ENCODE assay signal across 25 cellular contexts in genomic region chr7:25633420-25633819, GRCh38.
A peak's percentile ranks its signal among the peaks of the same experiment; 100 is the strongest.
DNase-seq lines count a peak whose midpoint lies in the region; ATAC-seq and TF ChIP-seq lines count a peak whose summit lies in the region.
"Had no signal": no experiment of that assay in that cellular context is flagged by ENCODE, and none has a peak within 500 bp of the region (broad histone marks: within the 10 kb centered on the region; RNA-seq: fewer than 3 reads in every experiment).

No MANE protein-coding gene starts in this region.

- TF ChIP-seq EP300 in sigmoid colon (IDR thresholded peaks at IDR 0.05) = peak in 3 of 4 donors; percentile 32 to 83 (median 81)

- no peaks in the 10 kb centered on the region for H3K9me3 Mint-ChIP-seq in CD4-positive, alpha-beta T cell

- H3K36me3 Mint-ChIP-seq in CD4-positive, alpha-beta T cell (ENCODE audit: low read depth) = no peaks in the 10 kb centered on the region
- H3K36me3 Mint-ChIP-seq: CD4-positive, alpha-beta memory T cell had no signal

- POLR2A ChIA-PET in CD4-positive, alpha-beta T cell (lab: Charles Lee) = no interaction called here

- TF ChIP-seq CTCF in BE2C (IDR thresholded peaks at IDR 0.05; ENCODE audit: low read depth, low read length) (no peak), sigmoid colon (IDR thresholded peaks at IDR 0.05) (no peak)
- TF ChIP-seq CTCF in CD4-positive, alpha-beta T cell (IDR thresholded peaks at IDR 0.05) = no peak

- DNase-seq in BE2C (peak; percentile 15), NCI-H69 (lab: John Stamatoyannopoulos, UW) (peak; percentile 76), left kidney (ENCODE audit: low read depth, low spot score) (peak; percentile 69), sigmoid colon (no peak), HuH-7.5 (ENCODE audit: low spot score) (no peak), NCI-H226 (no peak)
- DNase-seq in CD4-positive, alpha-beta T cell = no peak
- DNase-seq: CD4-positive, alpha-beta memory T cell; COR-L47; DMS79; EL; GDM1; NCI-H1048; NCI-H1417; NCI-H1694 treated with DMSO at 0.1 percent for 48 hours; NCI-H2081; NCI-H446 treated with DMSO at 0.1 percent for 48 hours; NCI-H526 treated with DMSO at 0.1 percent for 48 hours; Right ventricle myocardium superior; RPMI8226 had no signal

- H3K4me3 Mint-ChIP-seq in CD4-positive, alpha-beta T cell = no peak overlapping the region

- H3K4me3 ChIP-seq in BE2C (ENCODE audit: low read depth, low read length) = no peak overlapping the region
- no peak overlapping the region for H3K4me3 ChIP-seq in sigmoid colon
- H3K4me3 ChIP-seq: BLaER1 treated with 17β-estradiol and CSF1 and Interleukin-3, amounts not matched to agents 10 nM and 100 nM; GM12878; SJSA1 had no signal

- peak overlapping the region in 2 of 4 donors; percentile 52 to 62 for H3K27ac ChIP-seq in sigmoid colon
- H3K27ac ChIP-seq in CD4-positive, alpha-beta T cell (ENCODE audit: low read depth, low read length) = no peak overlapping the region
- H3K27ac ChIP-seq: BLaER1 treated with 17β-estradiol and CSF1 and Interleukin-3, amounts not matched to agents 10 nM and 100 nM; HL-60; SJSA1 had no signal

- intact Hi-C loops in sigmoid colon (cut with DNase I) = no loop called here
- intact Hi-C loops in CD4-positive, alpha-beta T cell (cut with DNase I, micrococcal nuclease) = no loop called here

- no peak for TF ChIP-seq POLR2A in sigmoid colon (IDR thresholded peaks at IDR 0.05)

- no peak for ATAC-seq in CD4-positive, alpha-beta T cell (ENCODE audit: poor library complexity)
- ATAC-seq: GM12878, HCT116 had no signal

- H3K27me3 ChIP-seq in BE2C = no peaks in the 10 kb centered on the region
- H3K27me3 ChIP-seq in sigmoid colon = no peaks in the 10 kb centered on the region
- no peaks in the 10 kb centered on the region for H3K27me3 ChIP-seq in CD4-positive, alpha-beta T cell (ENCODE audit: control insufficient read depth, insufficient read depth, low read length)
- H3K27me3 ChIP-seq: BLaER1 treated with 17β-estradiol and CSF1 and Interleukin-3, amounts not matched to agents 10 nM and 100 nM; SJSA1 had no signal

- no peak overlapping the region for H3K27ac Mint-ChIP-seq in CD4-positive, alpha-beta T cell
- H3K27ac Mint-ChIP-seq: CD4-positive, alpha-beta memory T cell had no signal

- WGBS in sigmoid colon, 2 donors = 86 to 91% methylated on average over 3 of the region's 3 CpGs

- H3K36me3 ChIP-seq in BE2C (no peaks in the 10 kb centered on the region), sigmoid colon (no peaks in the 10 kb centered on the region)
- H3K36me3 ChIP-seq: BLaER1 treated with 17β-estradiol and CSF1 and Interleukin-3, amounts not matched to agents 10 nM and 100 nM; SJSA1 had no signal

- no peaks in the 10 kb centered on the region for H3K9me3 ChIP-seq in BE2C
- H3K9me3 ChIP-seq in sigmoid colon = no peaks in the 10 kb centered on the region
- no peaks in the 10 kb centered on the region for H3K9me3 ChIP-seq in CD4-positive, alpha-beta T cell (ENCODE audit: control insufficient read depth, low read length)
- H3K9me3 ChIP-seq: SJSA1 had no signal

- CTCF ChIA-PET in CD4-positive, alpha-beta T cell (lab: Charles Lee) = no interaction called here

- H3K4me1 ChIP-seq in BE2C = peaks cover 27% of the 10 kb centered on the region
- peaks cover 0 to 47% (median 32%) of the 10 kb centered on the region in 4 donors for H3K4me1 ChIP-seq in sigmoid colon

- H3K4me1 Mint-ChIP-seq in CD4-positive, alpha-beta T cell (ENCODE audit: low read depth) = no peaks in the 10 kb centered on the region
- H3K4me1 Mint-ChIP-seq: CD4-positive, alpha-beta memory T cell had no signal

- H3K27me3 Mint-ChIP-seq in CD4-positive, alpha-beta T cell = no peaks in the 10 kb centered on the region

Comparison
In these comparisons a context has a peak if more than half of its experiments do, and no peak if none do; other contexts are left out.
1. DNase-seq: peak in BE2C (single experiment), NCI-H69 (single experiment) and left kidney (single experiment); none in sigmoid colon (single experiment), CD4-positive, alpha-beta T cell (0 of 10), HuH-7.5 (single experiment) and NCI-H226 (single experiment).